Comparison of ENCODE assay signal across 8 cellular contexts in the genomic region with DNA sequence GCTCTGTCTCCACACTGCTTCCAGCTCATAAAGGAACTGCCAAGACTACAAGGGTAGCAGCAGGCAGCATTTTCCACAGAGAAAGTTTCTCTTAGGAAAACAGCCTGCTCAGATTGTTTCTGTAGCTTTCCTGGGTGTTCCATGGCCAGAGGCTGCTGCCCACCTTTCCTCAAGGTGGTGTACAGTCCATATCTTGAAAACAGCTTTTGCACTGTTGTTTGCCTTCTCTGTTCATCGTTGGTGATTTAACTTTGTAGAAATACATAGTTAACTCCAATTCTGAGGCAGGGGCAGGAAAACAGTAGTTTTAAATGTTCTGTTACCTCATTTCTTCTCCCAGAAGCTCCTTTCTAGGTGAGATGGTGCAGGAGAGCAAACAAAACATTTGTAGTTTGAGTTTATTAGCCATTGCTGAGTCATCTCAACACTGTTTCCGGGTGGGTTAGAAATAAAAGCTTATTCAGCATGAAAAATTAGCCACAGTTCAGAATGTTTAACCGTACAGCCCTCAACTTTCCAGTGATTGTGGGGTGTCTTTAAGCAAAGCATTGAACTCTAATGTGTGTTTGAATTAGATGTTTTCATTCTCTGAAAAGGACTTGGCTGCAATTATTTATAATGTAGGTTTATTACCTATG. TPM values are rescaled to one million over a fixed set of nuclear protein-coding genes. Genes with fewer than 3 reads are reported as not detected.
DNase-seq lines count a peak whose midpoint lies in the region; ATAC-seq, FAIRE-seq and TF ChIP-seq lines count a peak whose summit lies in the region.

No MANE protein-coding gene starts in this region.

- peaks cover 3% of the 10 kb centered on the region for H4K20me1 ChIP-seq in endothelial cell of umbilical vein (replicated peaks; ENCODE audit: control insufficient read depth, extremely low read depth, insufficient read depth, low read length)

- H3K4me3 ChIP-seq in cardiac muscle cell = no peak overlapping the region
- H3K4me3 ChIP-seq in endothelial cell of umbilical vein (replicated peaks in 1 of 3; ENCODE audit: insufficient read depth in 1 of 3, low read depth in 1 of 3, low read length in 3 of 3) = no peak overlapping the region

- no peaks in the 10 kb centered on the region for H3K9me3 ChIP-seq in cardiac muscle cell (ENCODE audit: low read depth)
- H3K9me3 ChIP-seq in endothelial cell of umbilical vein (replicated peaks; ENCODE audit: control insufficient read depth, insufficient read depth, low read length) = no peaks in the 10 kb centered on the region

- DNase-seq in cardiac muscle cell (ENCODE audit: low read depth in 1 of 2, low spot score in 1 of 2) (peak in 1 of 2 donors; percentile 29), Right ventricle myocardium inferior (ENCODE audit: missing footprints) (no peak), RPMI7951 (ENCODE audit: low read depth) (peak; percentile 24), endothelial cell of umbilical vein (ENCODE audit: low read depth, low spot score) (peak; percentile 34), urothelium cell line (ENCODE audit: low spot score) (peak; percentile 16), NOMO-1 treated with DMSO at 0.1 percent for 48 hours (lab: John Stamatoyannopoulos, UW; ENCODE audit: unreplicated experiment) (no peak), hippocampal formation (lab: John Stamatoyannopoulos, UW) (no peak)

- H3K9me1 ChIP-seq in endothelial cell of umbilical vein (replicated peaks; ENCODE audit: control insufficient read depth, extremely low read depth, insufficient read depth, low read length) = no peaks in the 10 kb centered on the region

- H3K36me3 ChIP-seq in cardiac muscle cell (peaks cover 33% of the 10 kb centered on the region), endothelial cell of umbilical vein (ENCODE audit: control insufficient read depth in 2 of 2, extremely low read depth in 1 of 2, insufficient read depth in 2 of 2, low read length in 2 of 2) (peaks cover 21 to 26% of the 10 kb centered on the region in 2 experiments)

- H3K4me1 ChIP-seq in cardiac muscle cell (ENCODE audit: low read depth) (no peaks in the 10 kb centered on the region), endothelial cell of umbilical vein (ENCODE audit: control insufficient read depth, extremely low read depth, insufficient read depth, low read length) (peaks cover 14% of the 10 kb centered on the region)

- peak overlapping the region; percentile 27 for H3K4me2 ChIP-seq in endothelial cell of umbilical vein (ENCODE audit: insufficient read depth, low read length)

- POLR2A ChIA-PET in endothelial cell of umbilical vein (lab: Charles Lee) = no interaction called here

- H3K9ac ChIP-seq in endothelial cell of umbilical vein (replicated peaks; ENCODE audit: extremely low read depth, insufficient read depth, low read length) = no peak overlapping the region

- no peak for TF ChIP-seq POLR2A in endothelial cell of umbilical vein (IDR thresholded peaks at IDR 0.05; ENCODE audit: low read depth, low read length)

- CTCF ChIA-PET in endothelial cell of umbilical vein (lab: Charles Lee) = interaction anchor here (0.8 to 2.5 kb wide), 10 partner anchors 9 to 357 kb away, joined by 3 to 14 read pairs (median 6); no protein-coding TSS in a partner anchor

- intact Hi-C loops in Right ventricle myocardium inferior (cut with DNase I) = no loop called here
- intact Hi-C loops in endothelial cell of umbilical vein (cut with micrococcal nuclease) = no loop called here

- dilution Hi-C loops in endothelial cell of umbilical vein (cut with MboI; ENCODE audit: extremely low pct_ligation_motif_present, low sequenced_read_pairs) = no loop called here

- no peak for ATAC-seq in Right ventricle myocardium inferior
- no peak for ATAC-seq in GM19351 (IDR thresholded peaks at IDR 0.05; ENCODE audit: unreplicated experiment)

- H3K27me3 ChIP-seq in cardiac muscle cell (no peaks in the 10 kb centered on the region), endothelial cell of umbilical vein (ENCODE audit: control insufficient read depth in 2 of 2, insufficient read depth in 2 of 2, low read length in 2 of 2) (no peaks in the 10 kb centered on the region)

- no peak for TF ChIP-seq CTCF in cardiac muscle cell (IDR thresholded peaks at IDR 0.05; ENCODE audit: low read depth, low read length)
- no peak for TF ChIP-seq CTCF in endothelial cell of umbilical vein (IDR thresholded peaks at IDR 0.05; ENCODE audit: extremely low read depth in 1 of 2, insufficient read depth in 1 of 2, low read depth in 1 of 2, low read length in 2 of 2)

- H2AFZ ChIP-seq in endothelial cell of umbilical vein (ENCODE audit: low read depth, low read length) = no peak overlapping the region

- H3K79me2 ChIP-seq in endothelial cell of umbilical vein (ENCODE audit: control insufficient read depth, insufficient read depth, low read length) = peaks cover 9% of the 10 kb centered on the region

- peak; percentile 94 for FAIRE-seq in endothelial cell of umbilical vein (lab: Jason Lieb, UNC)
- no peak for FAIRE-seq in urothelium cell line (lab: Jason Lieb, UNC)

- peak overlapping the region; percentile 14 for H3K27ac ChIP-seq in cardiac muscle cell
- peak overlapping the region; percentile 48 for H3K27ac ChIP-seq in endothelial cell of umbilical vein (ENCODE audit: insufficient read depth, low read depth, low read length)

- no TSS peak for BruUV-seq in endothelial cell of umbilical vein (replicated peaks; lab: Mats Ljungman, UMichigan)

TF ChIP-seq in endothelial cell of umbilical vein, 7 proteins besides CTCF, POLR2A, EP300 and RAD21:
- TF ChIP-seq GATA2 (IDR thresholded peaks at IDR 0.05; ENCODE audit: insufficient read depth, insufficient read length, low read depth, low read length) = no peak
- peak; percentile 14 for TF ChIP-seq JUN (IDR thresholded peaks at IDR 0.05; ENCODE audit: borderline replicate concordance, insufficient read depth, insufficient read length, low read depth)
- TF ChIP-seq FOS (IDR thresholded peaks at IDR 0.05; ENCODE audit: borderline replicate concordance, insufficient read depth, low read length) = peak; percentile 62
- TF ChIP-seq MYC (IDR thresholded peaks at IDR 0.05; ENCODE audit: low read depth, low read length) = no peak
- TF ChIP-seq POLR2AphosphoS5 (IDR thresholded peaks at IDR 0.05; ENCODE audit: insufficient read depth, low read depth, low read length) = no peak

RNA-seq across cellular contexts. Expression of a gene that starts 41.7 kb away (rescaled TPM):
- total RNA-seq in cardiac muscle cell (18.5 and 42.2 TPM in 2 replicates), Right ventricle myocardium inferior (23.9 TPM), endothelial cell of umbilical vein (57.6 and 62.1 TPM in 2 replicates)
- polyA plus RNA-seq in cardiac muscle cell (21.7 and 31.8 TPM in 2 replicates), endothelial cell of umbilical vein (32.6 and 34.5 TPM in 2 replicates)
- total RNA-seq in RPMI7951 (2014; rRNA removed; shearing (Covaris generic)) = 13.6 and 14.3 TPM in 2 replicates
- polyA plus RNA-seq in endothelial cell of umbilical vein (2011; cell fraction: cytosol; rRNA removed) = 21.5 and 26.1 TPM in 2 replicates
- polyA plus RNA-seq in endothelial cell of umbilical vein (2011; cell fraction: nucleus; rRNA removed) = 167 and 168 TPM in 2 replicates
- polyA plus RNA-seq in endothelial cell of umbilical vein (2012) = 33.7 and 36.0 TPM in 2 replicates
- polyA minus RNA-seq in endothelial cell of umbilical vein = 97.3 and 99.9 TPM in 2 replicates
- 23.0 TPM for polyA minus RNA-seq in endothelial cell of umbilical vein (2011; cell fraction: cytosol; rRNA and poly(A)+ RNA removed)
- 132 and 146 TPM in 2 replicates for polyA minus RNA-seq in endothelial cell of umbilical vein (2011; cell fraction: nucleus; rRNA and poly(A)+ RNA removed)

Comparison
In these comparisons a context has a peak if more than half of its experiments do, and no peak if none do; other contexts are left out.
1. DNase-seq: peak in RPMI7951 (single experiment), endothelial cell of umbilical vein (single experiment) and urothelium cell line (single experiment); none in Right ventricle myocardium inferior (single experiment), NOMO-1 treated with DMSO at 0.1 percent for 48 hours (single experiment) and hippocampal formation (0 of 2).